In genomic region chr17:28227278-28228108, GRCh38 we compare ENCODE assay signal across 8 cellular contexts.
A peak's percentile ranks its signal among the peaks of the same experiment; 100 is the strongest.
DNase-seq lines count a peak whose midpoint lies in the region; ATAC-seq lines count a peak whose summit lies in the region.

No MANE protein-coding gene starts in this region.

- peak; percentile 8 for DNase-seq in activated T-cell treated with anti-CD3 and anti-CD28 coated beads for 24 hours (ENCODE audit: low read depth)
- DNase-seq in activated T-cell treated with anti-CD3 and anti-CD28 coated beads for 4 hours = no peak
- peak; percentile 99 for DNase-seq in NCI-H748 treated with DMSO at 0.1 percent for 48 hours (lab: John Stamatoyannopoulos, UW)
- peak; percentile 97 to 98 for DNase-seq in T47D (ENCODE audit: low read depth in 1 of 2, low spot score in 1 of 2)
- peak; percentile 99 for DNase-seq in islet precursor cell
- peak; percentile 30 for DNase-seq in stimulated activated CD4-positive, alpha-beta T cell treated with anti-CD3 and anti-CD28 coated beads, Interleukin-1b, Interleukin-23, amount 100 ng/mL, for 48 hours
- DNase-seq in putamen (ENCODE audit: low spot score) = no peak

- no peak for ATAC-seq in GM19467 (IDR thresholded peaks at IDR 0.05; ENCODE audit: unreplicated experiment)

- in situ Hi-C loops in T47D (cut with HindIII; ENCODE audit: low pct_unique_long_range_greater_than_20kb, low sequenced_read_pairs) = no loop called here

Comparison
In these comparisons a context has a peak if more than half of its experiments do, and no peak if none do; other contexts are left out.
1. DNase-seq: peak in activated T-cell treated with anti-CD3 and anti-CD28 coated beads for 24 hours (single experiment), NCI-H748 treated with DMSO at 0.1 percent for 48 hours (single experiment), T47D (2 of 2), islet precursor cell (single experiment) and stimulated activated CD4-positive, alpha-beta T cell treated with anti-CD3 and anti-CD28 coated beads, Interleukin-1b, Interleukin-23, amount 100 ng/mL, for 48 hours (single experiment); none in activated T-cell treated with anti-CD3 and anti-CD28 coated beads for 4 hours (single experiment) and putamen (single experiment).